Comparison of ENCODE assay signal across 1 cellular context in genomic region chr6:14743465-14744211, GRCh38.
TF ChIP-seq lines count a peak whose summit lies in the region.

No MANE protein-coding gene starts in this region.

TF ChIP-seq in K562, 482 proteins besides CTCF, POLR2A, EP300 and RAD21 (continued from another document and continues in another):
- TF ChIP-seq ZNF318 (IDR thresholded peaks at IDR 0.05; ENCODE audit: borderline replicate concordance in 1 of 2, low read depth in 1 of 2) (no peak), MAFG (tag; conservative IDR thresholded peaks at IDR 0.05) (no peak), FOSL1 (tag; conservative IDR thresholded peaks at IDR 0.05) (peak; percentile 100), STAT5B (CRISPR knock-in tag; IDR thresholded peaks at IDR 0.05) (no peak), ZBTB49 (CRISPR knock-in tag; IDR thresholded peaks at IDR 0.05; ENCODE audit: borderline replicate concordance) (no peak), ZNF589 (CRISPR knock-in tag; IDR thresholded peaks at IDR 0.05; ENCODE audit: low read depth) (peak; percentile 64; the same call in 1 of the 2 replicates), ZNF584 (CRISPR knock-in tag; IDR thresholded peaks at IDR 0.05; ENCODE audit: low read depth) (peak; percentile 81), SMAD3 (CRISPR knock-in tag; conservative IDR thresholded peaks at IDR 0.05) (no peak), CBFA2T3 (IDR thresholded peaks at IDR 0.05) (peak; percentile 14; the same call in 1 of the 2 replicates), ETV5 (CRISPR knock-in tag; IDR thresholded peaks at IDR 0.05; ENCODE audit: low read depth) (no peak), ZBTB26 (CRISPR knock-in tag; IDR thresholded peaks at IDR 0.05) (no peak), MTA2 (IDR thresholded peaks at IDR 0.05; ENCODE audit: low read depth) (no peak), ZBTB17 (CRISPR knock-in tag; IDR thresholded peaks at IDR 0.05) (no peak), MYC (IDR thresholded peaks at IDR 0.05; ENCODE audit: low read depth, low read length) (peak; percentile 82), MYC (CRISPR knock-in tag; IDR thresholded peaks at IDR 0.05; ENCODE audit: borderline replicate concordance, low read depth) (no peak), SP1 (CRISPR knock-in tag; IDR thresholded peaks at IDR 0.05) (0 out of 2 replicates have a peak, but pooled peaks have one; percentile 36), PTBP1 (IDR thresholded peaks at IDR 0.05; ENCODE audit: low read depth, low read length) (no peak), FOXA3 (CRISPR knock-in tag; conservative IDR thresholded peaks at IDR 0.05 in 1 of 2, IDR thresholded peaks at IDR 0.05 in 1 of 2) (no peak), ZBTB5 (IDR thresholded peaks at IDR 0.05) (no peak), KLF6 (CRISPR knock-in tag; IDR thresholded peaks at IDR 0.05; ENCODE audit: borderline replicate concordance) (no peak), CTBP1 (IDR thresholded peaks at IDR 0.05; ENCODE audit: borderline replicate concordance) (peak; percentile 65; the same call in 1 of the 2 replicates), NFRKB (IDR thresholded peaks at IDR 0.05; ENCODE audit: low read depth) (no peak; the same call in none of the 2 replicates), GTF2E2 (tag; IDR thresholded peaks at IDR 0.05) (no peak)
- TF ChIP-seq, protein P1, sequence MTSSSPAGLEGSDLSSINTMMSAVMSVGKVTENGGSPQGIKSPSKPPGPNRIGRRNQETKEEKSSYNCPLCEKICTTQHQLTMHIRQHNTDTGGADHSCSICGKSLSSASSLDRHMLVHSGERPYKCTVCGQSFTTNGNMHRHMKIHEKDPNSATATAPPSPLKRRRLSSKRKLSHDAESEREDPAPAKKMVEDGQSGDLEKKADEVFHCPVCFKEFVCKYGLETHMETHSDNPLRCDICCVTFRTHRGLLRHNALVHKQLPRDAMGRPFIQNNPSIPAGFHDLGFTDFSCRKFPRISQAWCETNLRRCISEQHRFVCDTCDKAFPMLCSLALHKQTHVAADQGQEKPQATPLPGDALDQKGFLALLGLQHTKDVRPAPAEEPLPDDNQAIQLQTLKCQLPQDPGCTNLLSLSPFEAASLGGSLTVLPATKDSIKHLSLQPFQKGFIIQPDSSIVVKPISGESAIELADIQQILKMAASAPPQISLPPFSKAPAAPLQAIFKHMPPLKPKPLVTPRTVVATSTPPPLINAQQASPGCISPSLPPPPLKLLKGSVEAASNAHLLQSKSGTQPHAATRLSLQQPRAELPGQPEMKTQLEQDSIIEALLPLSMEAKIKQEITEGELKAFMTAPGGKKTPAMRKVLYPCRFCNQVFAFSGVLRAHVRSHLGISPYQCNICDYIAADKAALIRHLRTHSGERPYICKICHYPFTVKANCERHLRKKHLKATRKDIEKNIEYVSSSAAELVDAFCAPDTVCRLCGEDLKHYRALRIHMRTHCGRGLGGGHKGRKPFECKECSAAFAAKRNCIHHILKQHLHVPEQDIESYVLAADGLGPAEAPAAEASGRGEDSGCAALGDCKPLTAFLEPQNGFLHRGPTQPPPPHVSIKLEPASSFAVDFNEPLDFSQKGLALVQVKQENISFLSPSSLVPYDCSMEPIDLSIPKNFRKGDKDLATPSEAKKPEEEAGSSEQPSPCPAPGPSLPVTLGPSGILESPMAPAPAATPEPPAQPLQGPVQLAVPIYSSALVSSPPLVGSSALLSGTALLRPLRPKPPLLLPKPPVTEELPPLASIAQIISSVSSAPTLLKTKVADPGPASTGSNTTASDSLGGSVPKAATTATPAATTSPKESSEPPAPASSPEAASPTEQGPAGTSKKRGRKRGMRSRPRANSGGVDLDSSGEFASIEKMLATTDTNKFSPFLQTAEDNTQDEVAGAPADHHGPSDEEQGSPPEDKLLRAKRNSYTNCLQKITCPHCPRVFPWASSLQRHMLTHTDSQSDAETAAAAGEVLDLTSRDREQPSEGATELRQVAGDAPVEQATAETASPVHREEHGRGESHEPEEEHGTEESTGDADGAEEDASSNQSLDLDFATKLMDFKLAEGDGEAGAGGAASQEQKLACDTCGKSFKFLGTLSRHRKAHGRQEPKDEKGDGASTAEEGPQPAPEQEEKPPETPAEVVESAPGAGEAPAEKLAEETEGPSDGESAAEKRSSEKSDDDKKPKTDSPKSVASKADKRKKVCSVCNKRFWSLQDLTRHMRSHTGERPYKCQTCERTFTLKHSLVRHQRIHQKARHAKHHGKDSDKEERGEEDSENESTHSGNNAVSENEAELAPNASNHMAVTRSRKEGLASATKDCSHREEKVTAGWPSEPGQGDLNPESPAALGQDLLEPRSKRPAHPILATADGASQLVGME (CRISPR knock-in tag; IDR thresholded peaks at IDR 0.05), result no peak
- TF ChIP-seq, protein P2, sequence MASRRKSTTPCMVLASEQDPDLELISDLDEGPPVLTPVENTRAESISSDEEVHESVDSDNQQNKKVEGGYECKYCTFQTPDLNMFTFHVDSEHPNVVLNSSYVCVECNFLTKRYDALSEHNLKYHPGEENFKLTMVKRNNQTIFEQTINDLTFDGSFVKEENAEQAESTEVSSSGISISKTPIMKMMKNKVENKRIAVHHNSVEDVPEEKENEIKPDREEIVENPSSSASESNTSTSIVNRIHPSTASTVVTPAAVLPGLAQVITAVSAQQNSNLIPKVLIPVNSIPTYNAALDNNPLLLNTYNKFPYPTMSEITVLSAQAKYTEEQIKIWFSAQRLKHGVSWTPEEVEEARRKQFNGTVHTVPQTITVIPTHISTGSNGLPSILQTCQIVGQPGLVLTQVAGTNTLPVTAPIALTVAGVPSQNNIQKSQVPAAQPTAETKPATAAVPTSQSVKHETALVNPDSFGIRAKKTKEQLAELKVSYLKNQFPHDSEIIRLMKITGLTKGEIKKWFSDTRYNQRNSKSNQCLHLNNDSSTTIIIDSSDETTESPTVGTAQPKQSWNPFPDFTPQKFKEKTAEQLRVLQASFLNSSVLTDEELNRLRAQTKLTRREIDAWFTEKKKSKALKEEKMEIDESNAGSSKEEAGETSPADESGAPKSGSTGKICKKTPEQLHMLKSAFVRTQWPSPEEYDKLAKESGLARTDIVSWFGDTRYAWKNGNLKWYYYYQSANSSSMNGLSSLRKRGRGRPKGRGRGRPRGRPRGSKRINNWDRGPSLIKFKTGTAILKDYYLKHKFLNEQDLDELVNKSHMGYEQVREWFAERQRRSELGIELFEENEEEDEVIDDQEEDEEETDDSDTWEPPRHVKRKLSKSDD (conservative IDR thresholded peaks at IDR 0.05; ENCODE audit: low read length), result no peak
- TF ChIP-seq, protein P3, sequence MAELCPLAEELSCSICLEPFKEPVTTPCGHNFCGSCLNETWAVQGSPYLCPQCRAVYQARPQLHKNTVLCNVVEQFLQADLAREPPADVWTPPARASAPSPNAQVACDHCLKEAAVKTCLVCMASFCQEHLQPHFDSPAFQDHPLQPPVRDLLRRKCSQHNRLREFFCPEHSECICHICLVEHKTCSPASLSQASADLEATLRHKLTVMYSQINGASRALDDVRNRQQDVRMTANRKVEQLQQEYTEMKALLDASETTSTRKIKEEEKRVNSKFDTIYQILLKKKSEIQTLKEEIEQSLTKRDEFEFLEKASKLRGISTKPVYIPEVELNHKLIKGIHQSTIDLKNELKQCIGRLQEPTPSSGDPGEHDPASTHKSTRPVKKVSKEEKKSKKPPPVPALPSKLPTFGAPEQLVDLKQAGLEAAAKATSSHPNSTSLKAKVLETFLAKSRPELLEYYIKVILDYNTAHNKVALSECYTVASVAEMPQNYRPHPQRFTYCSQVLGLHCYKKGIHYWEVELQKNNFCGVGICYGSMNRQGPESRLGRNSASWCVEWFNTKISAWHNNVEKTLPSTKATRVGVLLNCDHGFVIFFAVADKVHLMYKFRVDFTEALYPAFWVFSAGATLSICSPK (IDR thresholded peaks at IDR 0.05; ENCODE audit: borderline replicate concordance), result no peak
- TF ChIP-seq, protein P4, sequence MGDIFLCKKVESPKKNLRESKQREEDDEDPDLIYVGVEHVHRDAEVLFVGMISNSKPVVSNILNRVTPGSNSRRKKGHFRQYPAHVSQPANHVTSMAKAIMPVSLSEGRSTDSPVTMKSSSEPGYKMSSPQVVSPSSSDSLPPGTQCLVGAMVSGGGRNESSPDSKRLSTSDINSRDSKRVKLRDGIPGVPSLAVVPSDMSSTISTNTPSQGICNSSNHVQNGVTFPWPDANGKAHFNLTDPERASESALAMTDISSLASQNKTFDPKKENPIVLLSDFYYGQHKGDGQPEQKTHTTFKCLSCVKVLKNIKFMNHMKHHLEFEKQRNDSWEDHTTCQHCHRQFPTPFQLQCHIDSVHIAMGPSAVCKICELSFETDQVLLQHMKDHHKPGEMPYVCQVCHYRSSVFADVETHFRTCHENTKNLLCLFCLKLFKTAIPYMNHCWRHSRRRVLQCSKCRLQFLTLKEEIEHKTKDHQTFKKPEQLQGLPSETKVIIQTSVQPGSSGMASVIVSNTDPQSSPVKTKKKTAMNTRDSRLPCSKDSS (IDR thresholded peaks at IDR 0.05; ENCODE audit: low read depth, partially characterized antibody), result no peak
